Comparison of ENCODE assay signal across 8 cellular contexts in the genomic region with DNA sequence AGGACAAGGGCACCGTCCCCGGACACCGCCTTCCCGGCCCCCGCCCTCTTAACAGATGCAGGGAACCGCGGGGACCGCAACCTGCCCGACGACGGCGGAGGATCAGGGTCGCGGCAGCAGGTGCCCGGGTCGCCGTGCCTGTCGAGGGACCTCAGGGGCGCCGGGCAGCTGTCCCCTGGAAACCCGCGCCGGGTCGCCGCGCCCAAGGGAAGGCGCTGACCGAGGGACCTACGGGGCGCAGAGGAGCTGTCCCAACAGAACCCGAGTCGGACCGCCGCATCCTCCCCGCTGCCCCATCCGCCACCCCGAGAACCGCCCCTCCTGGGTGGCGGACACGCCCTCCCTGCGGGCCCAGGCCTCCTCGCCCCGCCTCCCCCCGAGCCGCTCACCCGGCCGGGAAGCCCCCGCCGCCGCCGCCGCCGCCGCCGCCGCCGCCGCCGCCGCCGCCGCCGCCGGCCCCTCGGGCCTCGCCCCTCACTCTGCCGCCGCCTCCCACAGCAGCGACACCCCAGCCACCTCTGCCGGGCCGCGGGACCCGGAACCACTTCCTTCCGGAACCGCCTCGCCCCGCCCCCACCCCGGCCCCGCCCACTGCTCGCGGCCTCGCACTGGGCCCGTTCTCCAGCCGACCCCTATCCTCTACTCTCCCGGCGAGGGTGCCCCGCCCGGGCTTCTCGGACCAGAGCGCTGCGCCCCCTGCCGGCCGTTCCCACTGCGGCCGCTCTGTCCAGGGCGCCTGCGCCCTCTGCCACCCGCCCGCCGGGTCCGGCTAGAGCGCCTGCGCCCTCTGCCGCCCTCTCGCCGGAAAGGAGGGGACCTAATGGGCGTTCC.
DNase-seq lines count a peak whose midpoint lies in the region; ATAC-seq and TF ChIP-seq lines count a peak whose summit lies in the region.

A gene (minus strand): TSS at position 543 of the 831 bp plus-strand sequence. CDS start 20,797 bp downstream, outside the sequence.

- ATAC-seq in GM19035 (IDR thresholded peaks at IDR 0.05; ENCODE audit: unreplicated experiment) (peak; percentile 93), HG03342 (IDR thresholded peaks at IDR 0.05; ENCODE audit: unreplicated experiment) (peak; percentile 92)

- H3K4me3 ChIP-seq in choroid plexus epithelial cell (ENCODE audit: low read depth, low read length), result peak within 1 kb of the TSS; percentile 73

- DNase-seq in Ammon's horn (ENCODE audit: low spot score) (peak; percentile 83), NCI-H446 (lab: John Stamatoyannopoulos, UW) (peak; percentile 14 to 90), choroid plexus epithelial cell (ENCODE audit: low read depth) (peak; percentile 86), left kidney (ENCODE audit: low read depth, low spot score) (peak; percentile 94)
- DNase-seq in activated CD4-positive, alpha-beta T cell treated with anti-CD3 and anti-CD28 coated beads for 24 hours (ENCODE audit: low read depth in 2 of 2), result peak; percentile 75 to 77
- DNase-seq in stimulated activated CD4-positive, alpha-beta T cell treated with anti-CD3 and anti-CD28 coated beads, Interleukin-1b, Interleukin-23, amount 100 ng/mL, for 48 hours, result peak; percentile 86

- peak; percentile 45 for TF ChIP-seq CTCF in choroid plexus epithelial cell (conservative IDR thresholded peaks at IDR 0.05; ENCODE audit: low read depth, low read length)

Comparison
In these comparisons a context has a peak if more than half of its experiments do, and no peak if none do; other contexts are left out.
1. Peak in every context shown above with its lines: DNase-seq, ATAC-seq and H3K4me3 ChIP-seq.